In the genomic region with DNA sequence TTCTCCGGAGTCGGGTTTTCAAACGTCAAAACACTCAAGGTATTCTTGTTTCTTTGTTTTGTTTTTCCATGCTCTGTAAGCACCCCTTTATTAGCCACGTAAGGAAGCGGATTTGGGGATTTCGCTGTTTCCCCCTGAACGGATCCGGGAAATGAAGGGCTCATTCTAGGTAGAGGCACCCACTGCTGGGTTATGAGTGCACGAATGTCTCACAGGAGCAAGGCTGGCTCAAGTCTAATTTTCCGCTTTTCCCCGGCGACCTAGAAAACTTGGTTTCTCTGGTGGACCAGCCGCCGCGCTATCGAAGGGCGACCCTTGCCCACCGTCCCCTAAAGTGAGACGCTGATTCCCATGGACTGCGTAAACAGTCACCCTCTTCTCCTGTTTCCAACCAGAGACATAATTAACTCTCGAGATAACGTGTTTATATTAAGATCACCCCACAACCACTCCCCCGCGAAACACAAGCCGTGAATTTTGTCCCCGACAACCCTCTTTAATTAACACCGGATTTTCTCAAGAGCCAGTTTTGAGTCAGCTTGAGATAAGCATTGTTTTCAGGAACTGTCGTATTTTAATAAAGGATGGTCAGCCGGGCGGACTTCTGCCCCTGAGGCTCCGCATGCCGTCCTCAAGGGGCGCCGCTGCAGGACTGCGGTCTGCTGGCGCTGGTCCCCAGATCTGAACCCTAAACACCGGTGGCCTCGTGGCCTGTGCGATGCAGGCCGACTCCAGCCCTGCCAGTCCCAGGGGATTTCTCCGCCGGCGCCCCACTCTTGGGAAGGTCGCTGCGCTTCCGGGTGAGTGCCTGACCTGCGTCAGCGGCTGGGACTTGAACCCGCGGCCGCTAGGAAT, we compare ENCODE assay signal across 9 cellular contexts. TPM values are rescaled to one million over a fixed set of nuclear protein-coding genes. Genes with fewer than 3 reads are reported as not detected.
DNase-seq lines count a peak whose midpoint lies in the region; ATAC-seq and TF ChIP-seq lines count a peak whose summit lies in the region.
"Had no signal": no experiment of that assay in that cellular context is flagged by ENCODE, and none has a peak within 500 bp of the region (broad histone marks: within the 10 kb centered on the region; RNA-seq: fewer than 3 reads in every experiment).

No MANE protein-coding gene starts in this region.

- no peak for TF ChIP-seq POLR2A in suprapubic skin (IDR thresholded peaks at IDR 0.05)

- no peak overlapping the region for H3K27ac Mint-ChIP-seq in activated CD8-positive, alpha-beta memory T cell treated with anti-CD3 and anti-CD28 coated beads, Interleukin-2, amount 10 ng/mL, durations not matched to agents 7 days and 5 days

- no peak for TF ChIP-seq EP300 in suprapubic skin (IDR thresholded peaks at IDR 0.05)

- peaks cover 59% of the 10 kb centered on the region for H3K27me3 Mint-ChIP-seq in activated CD8-positive, alpha-beta memory T cell treated with anti-CD3 and anti-CD28 coated beads, Interleukin-2, amount 10 ng/mL, durations not matched to agents 7 days and 5 days

- peaks cover 39% of the 10 kb centered on the region for H3K27me3 ChIP-seq in suprapubic skin

- no peak for DNase-seq in activated CD8-positive, alpha-beta memory T cell treated with anti-CD3 and anti-CD28 coated beads, Interleukin-2, amount 10 ng/mL, durations not matched to agents 7 days and 5 days
- DNase-seq in activated CD8-positive, alpha-beta memory T cell treated with anti-CD3 and anti-CD28 coated beads, Interleukin-2, amount 50 U/mL, for 48 hours: no peak
- DNase-seq in dermis blood vessel endothelial cell (peak; percentile 15), left lobe of liver (ENCODE audit: low spot score) (peak; percentile 72), suprapubic skin (ENCODE audit: low spot score in 2 of 2) (peak; percentile 72 to 79), mesenteric fat pad (ENCODE audit: low spot score) (no peak)
- DNase-seq: DND-41 had no signal

- peak overlapping the region; percentile 75 for H3K27ac ChIP-seq in suprapubic skin

- H3K9me3 ChIP-seq in suprapubic skin: no peaks in the 10 kb centered on the region

- H3K4me3 Mint-ChIP-seq in activated CD8-positive, alpha-beta memory T cell treated with anti-CD3 and anti-CD28 coated beads, Interleukin-2, amount 10 ng/mL, durations not matched to agents 7 days and 5 days: peak overlapping the region; percentile 48

- CTCF ChIA-PET in activated CD8-positive, alpha-beta memory T cell treated with anti-CD3 and anti-CD28 coated beads, Interleukin-2, amount 10 ng/mL, durations not matched to agents 7 days and 5 days (lab: Charles Lee): no interaction called here

- H3K36me3 ChIP-seq in suprapubic skin: no peaks in the 10 kb centered on the region

- no peak for TF ChIP-seq CTCF in suprapubic skin (IDR thresholded peaks at IDR 0.05)

- peaks cover 14% of the 10 kb centered on the region for H3K4me1 ChIP-seq in suprapubic skin

- ATAC-seq in activated CD8-positive, alpha-beta memory T cell treated with anti-CD3 and anti-CD28 coated beads, Interleukin-2, amount 10 ng/mL, durations not matched to agents 7 days and 5 days: peak; percentile 27
- ATAC-seq in left lobe of liver (peak; percentile 87), GM21717 (IDR thresholded peaks at IDR 0.05; ENCODE audit: unreplicated experiment) (no peak), GM18907 (IDR thresholded peaks at IDR 0.05; ENCODE audit: unreplicated experiment) (no peak)

- peaks cover 17% of the 10 kb centered on the region for H3K4me1 Mint-ChIP-seq in activated CD8-positive, alpha-beta memory T cell treated with anti-CD3 and anti-CD28 coated beads, Interleukin-2, amount 10 ng/mL, durations not matched to agents 7 days and 5 days

- H3K36me3 Mint-ChIP-seq in activated CD8-positive, alpha-beta memory T cell treated with anti-CD3 and anti-CD28 coated beads, Interleukin-2, amount 10 ng/mL, durations not matched to agents 7 days and 5 days: no peaks in the 10 kb centered on the region

- peak overlapping the region; percentile 53 for H3K4me3 ChIP-seq in suprapubic skin

- H3K9me3 Mint-ChIP-seq in activated CD8-positive, alpha-beta memory T cell treated with anti-CD3 and anti-CD28 coated beads, Interleukin-2, amount 10 ng/mL, durations not matched to agents 7 days and 5 days (ENCODE audit: low read depth): peaks cover 2% of the 10 kb centered on the region

- WGBS in suprapubic skin: 4% methylated on average over 37 of the region's 51 CpGs

RNA-seq across cellular contexts. Expression of a gene that starts 0.5 kb away (rescaled TPM):
- under 1 TPM in 1 of 2 experiments, not detected in 1; 0.07 TPM for total RNA-seq in activated CD8-positive, alpha-beta memory T cell treated with anti-CD3 and anti-CD28 coated beads, Interleukin-2, amount 10 ng/mL, durations not matched to agents 7 days and 5 days
- 0.05 and 0.17 TPM in 2 replicates for total RNA-seq in dermis blood vessel endothelial cell
- 65.9 TPM for total RNA-seq in left lobe of liver
- total RNA-seq in suprapubic skin: 1 to 10 TPM; 7.8 to 9.6 (median 8.1) TPM
- total RNA-seq in mesenteric fat pad: 55.1 TPM

Comparison
In these comparisons a context has a peak if more than half of its experiments do, and no peak if none do; other contexts are left out.
1. ATAC-seq: peak in activated CD8-positive, alpha-beta memory T cell treated with anti-CD3 and anti-CD28 coated beads, Interleukin-2, amount 10 ng/mL, durations not matched to agents 7 days and 5 days (single experiment) and left lobe of liver (single experiment); none in GM21717 (single experiment) and GM18907 (single experiment).
2. DNase-seq: peak in dermis blood vessel endothelial cell (single experiment), left lobe of liver (single experiment) and suprapubic skin (2 of 2); none in activated CD8-positive, alpha-beta memory T cell treated with anti-CD3 and anti-CD28 coated beads, Interleukin-2, amount 10 ng/mL, durations not matched to agents 7 days and 5 days (single experiment), activated CD8-positive, alpha-beta memory T cell treated with anti-CD3 and anti-CD28 coated beads, Interleukin-2, amount 50 U/mL, for 48 hours (single experiment) and mesenteric fat pad (single experiment).